ENCODE assay signal across 8 cellular contexts in the genomic region with DNA sequence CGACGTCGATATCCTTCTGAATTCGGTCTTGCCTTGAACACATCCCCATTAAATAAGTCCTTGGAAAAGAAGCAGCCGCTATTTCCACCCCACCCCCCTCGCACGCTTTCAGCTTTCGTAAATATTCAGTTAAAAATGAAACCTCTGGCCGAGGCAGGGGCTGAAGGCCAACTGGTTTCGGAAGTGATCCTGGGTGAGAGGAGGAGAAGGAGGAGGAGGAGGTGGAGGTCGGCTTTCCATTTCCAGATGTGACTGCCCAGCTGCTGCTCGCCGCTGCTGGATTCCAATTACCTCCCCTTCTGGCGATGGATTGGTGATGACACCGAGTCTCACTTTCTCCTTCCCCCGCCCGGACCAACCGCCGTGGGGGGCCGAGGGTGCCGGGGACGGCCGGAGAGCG.
DNase-seq lines count a peak whose midpoint lies in the region; ATAC-seq, FAIRE-seq and TF ChIP-seq lines count a peak whose summit lies in the region.
"Not testable (repeated sequence)": the region's sequence is repeated elsewhere in the genome, so short reads cannot be mapped to it uniquely, and the experiment has no call there.

No MANE protein-coding gene starts in this region.

- not testable (repeated sequence) for H3K36me3 Mint-ChIP-seq in activated CD8-positive, alpha-beta memory T cell treated with anti-CD3 and anti-CD28 coated beads, Interleukin-2, amount 10 ng/mL, durations not matched to agents 7 days and 5 days

- peak overlapping the region; percentile 84 for H3K4me2 ChIP-seq in PC-9
- peak overlapping the region; percentile 65 for H3K4me2 ChIP-seq in skeletal muscle satellite cell (ENCODE audit: low read length)

- not testable (repeated sequence) for H3K79me2 ChIP-seq in ACC112 (ENCODE audit: control insufficient read depth, insufficient read depth, low read length, unreplicated experiment); PC-9 (ENCODE audit: low read depth)

- H3K9me3 Mint-ChIP-seq in activated CD8-positive, alpha-beta memory T cell treated with anti-CD3 and anti-CD28 coated beads, Interleukin-2, amount 10 ng/mL, durations not matched to agents 7 days and 5 days (ENCODE audit: low read depth) = not testable (repeated sequence)

- not testable (repeated sequence) for H3F3A ChIP-seq in PC-9 (ENCODE audit: insufficient read depth, low read depth)

- peak; percentile 53 for ATAC-seq in activated CD8-positive, alpha-beta memory T cell treated with anti-CD3 and anti-CD28 coated beads, Interleukin-2, amount 10 ng/mL, durations not matched to agents 7 days and 5 days
- ATAC-seq in Right ventricle myocardium superior (ENCODE audit: poor library complexity) = not testable (repeated sequence)

- H3K27ac Mint-ChIP-seq in activated CD8-positive, alpha-beta memory T cell treated with anti-CD3 and anti-CD28 coated beads, Interleukin-2, amount 10 ng/mL, durations not matched to agents 7 days and 5 days = peak overlapping the region; percentile 88

- peak overlapping the region; percentile 83 for H3K4me3 Mint-ChIP-seq in activated CD8-positive, alpha-beta memory T cell treated with anti-CD3 and anti-CD28 coated beads, Interleukin-2, amount 10 ng/mL, durations not matched to agents 7 days and 5 days

- TSS peak; percentile 63 for BruUV-seq in PC-9 (replicated peaks; lab: Mats Ljungman, UMichigan)

- intact Hi-C loops in PC-9 (cut with micrococcal nuclease; ENCODE audit: unreplicated experiment); Right ventricle myocardium superior (cut with DNase I): not testable (repeated sequence)

- H2AFZ ChIP-seq in ACC112 (ENCODE audit: low read length, unreplicated experiment) (peak overlapping the region; percentile 25), PC-9 (peak overlapping the region; percentile 71; the same call in 1 of the 2 replicates)

- not testable (repeated sequence) for H3K4me1 Mint-ChIP-seq in activated CD8-positive, alpha-beta memory T cell treated with anti-CD3 and anti-CD28 coated beads, Interleukin-2, amount 10 ng/mL, durations not matched to agents 7 days and 5 days

- not testable (repeated sequence) for FAIRE-seq in bronchial epithelial cell (lab: Jason Lieb, UNC)

- not testable (repeated sequence) for DNase-seq in H7; activated CD8-positive, alpha-beta memory T cell treated with anti-CD3 and anti-CD28 coated beads, Interleukin-2, amount 10 ng/mL, durations not matched to agents 7 days and 5 days; bronchial epithelial cell (ENCODE audit: low read depth)
- DNase-seq in PC-9 = peak in 1 of 2 experiments; percentile 20
- DNase-seq in Right ventricle myocardium superior = peak; percentile 12

- not testable (repeated sequence) for TF ChIP-seq CTCF in PC-9 (conservative IDR thresholded peaks at IDR 0.05); bronchial epithelial cell (IDR thresholded peaks at IDR 0.05; ENCODE audit: insufficient read depth, low read length, severe bottlenecking)

- not testable (repeated sequence) for H3K4me1 ChIP-seq in ACC112 (ENCODE audit: control insufficient read depth, insufficient read depth, low read length, unreplicated experiment); PC-9 (replicated peaks; ENCODE audit: insufficient read depth); mononuclear cell (ENCODE audit: insufficient read depth, low read length); skeletal muscle satellite cell (ENCODE audit: control insufficient read depth, insufficient read depth, low read length)

- H3K9ac ChIP-seq in skeletal muscle satellite cell (ENCODE audit: low read depth, low read length) = peak overlapping the region; percentile 69

- peak overlapping the region; percentile 37 for H3K27ac ChIP-seq in ACC112 (ENCODE audit: low read depth, low read length)
- not testable (repeated sequence) for H3K27ac ChIP-seq in PC-9

- H4K20me1 ChIP-seq in PC-9 (ENCODE audit: insufficient read depth) = not testable (repeated sequence)

- H3K36me3 ChIP-seq in ACC112 (ENCODE audit: insufficient read depth, low read length); H7 (replicated peaks; ENCODE audit: control insufficient read depth, insufficient read depth, low read length); PC-9 (ENCODE audit: low read depth); bronchial epithelial cell (ENCODE audit: control insufficient read depth, insufficient read depth, low read length); skeletal muscle satellite cell (ENCODE audit: insufficient read depth, low read length): not testable (repeated sequence)

- POLR2A ChIA-PET in PC-9 (lab: Charles Lee; ENCODE audit: unreplicated experiment) = not testable (repeated sequence)

- CTCF ChIA-PET in PC-9 (lab: Charles Lee); activated CD8-positive, alpha-beta memory T cell treated with anti-CD3 and anti-CD28 coated beads, Interleukin-2, amount 10 ng/mL, durations not matched to agents 7 days and 5 days (lab: Charles Lee): not testable (repeated sequence)

- H3K9me2 ChIP-seq in PC-9 (ENCODE audit: insufficient read depth) = not testable (repeated sequence)

- H3K27me3 ChIP-seq in ACC112 (ENCODE audit: insufficient read depth, low read length); H7 (ENCODE audit: control insufficient read depth, insufficient read depth, low read length); PC-9 (ENCODE audit: insufficient read depth, low read depth); bronchial epithelial cell (ENCODE audit: control insufficient read depth, insufficient read depth, low read length); mononuclear cell (ENCODE audit: insufficient read depth, low read length); skeletal muscle satellite cell (ENCODE audit: control insufficient read depth, insufficient read depth, low read length): not testable (repeated sequence)

- H3K27me3 Mint-ChIP-seq in activated CD8-positive, alpha-beta memory T cell treated with anti-CD3 and anti-CD28 coated beads, Interleukin-2, amount 10 ng/mL, durations not matched to agents 7 days and 5 days = not testable (repeated sequence)

- H3K4me3 ChIP-seq in ACC112 (ENCODE audit: low read depth, low read length) (peak overlapping the region; percentile 75), H7 (ENCODE audit: insufficient read depth, low read depth, low read length) (peak overlapping the region; percentile 50), PC-9 (peak overlapping the region; percentile 56; the same call in 1 of the 2 replicates), bronchial epithelial cell (ENCODE audit: low read depth, low read length) (peak overlapping the region; percentile 41), mononuclear cell (ENCODE audit: low read length) (peak overlapping the region; percentile 51), skeletal muscle satellite cell (ENCODE audit: low read length) (peak overlapping the region; percentile 67)

- H3K9me3 ChIP-seq in PC-9 (ENCODE audit: insufficient read depth, low read depth); mononuclear cell (ENCODE audit: low read depth, low read length); skeletal muscle satellite cell (replicated peaks; ENCODE audit: low read length): not testable (repeated sequence)
